Comparison of ENCODE assay signal across 27 cellular contexts in genomic region chr10:96093948-96094347, GRCh38.
"Had no signal": no experiment of that assay in that cellular context is flagged by ENCODE, and none has a peak within 500 bp of the region (broad histone marks: within the 10 kb centered on the region; RNA-seq: fewer than 3 reads in every experiment).

No MANE protein-coding gene starts in this region.

- ATAC-seq: left colon; left lung; lower lobe of right lung; naive thymus-derived CD8-positive, alpha-beta T cell; pancreas; right cardiac atrium; stimulated activated effector memory CD8-positive, alpha-beta T cell treated with anti-CD3 and anti-CD28 coated beads, Interleukin-12 subunit alpha, Interleukin-12 subunit beta, amount 100 ng/mL, for 72 hours had no signal

- H3K9me3 ChIP-seq: left lung, lower lobe of right lung, pancreas, prostate gland, sigmoid colon, suprapubic skin, thoracic aorta, tibial artery, uterus had no signal

- H3K36me3 ChIP-seq: left lung, lower lobe of right lung, pancreas, prostate gland, sigmoid colon, spleen, suprapubic skin, thoracic aorta, tibial artery, uterus had no signal

- H3K9me3 Mint-ChIP-seq: nephron; stimulated activated naive CD8-positive, alpha-beta T cell treated with anti-CD3 and anti-CD28 coated beads, Interleukin-15, Interleukin-2, amounts not matched to agents 100 ng/mL and 50 ng/mL, for 24 hours had no signal

- H3K4me3 ChIP-seq: left lung, lower lobe of right lung, pancreas, prostate gland, sigmoid colon, spleen, suprapubic skin, thoracic aorta, tibial artery, uterus had no signal

- DNase-seq: immature natural killer cell; kidney; left colon; left lung; lower lobe of right lung; mammary epithelial cell; mesenchymal stem cell; naive thymus-derived CD8-positive, alpha-beta T cell; nucleus accumbens; pancreas; posterior cingulate gyrus; retina; right cardiac atrium; sigmoid colon; small intestine; spleen; stimulated activated CD4-positive, alpha-beta T cell treated with anti-CD3 and anti-CD28 coated beads, Interleukin-4, amount 100 ng/mL, for 24 hours; stimulated activated naive CD4-positive, alpha-beta T cell; tibial artery; trophoblast cell; uterus had no signal

- H3K4me1 ChIP-seq: lower lobe of right lung, prostate gland, sigmoid colon, uterus had no signal

- H3K27ac ChIP-seq: left lung, lower lobe of right lung, pancreas, prostate gland, sigmoid colon, spleen, suprapubic skin, thoracic aorta, tibial artery, uterus had no signal

- H3K27ac Mint-ChIP-seq: immature natural killer cell; naive thymus-derived CD8-positive, alpha-beta T cell; nephron; stimulated activated effector memory CD8-positive, alpha-beta T cell treated with anti-CD3 and anti-CD28 coated beads, Interleukin-12 subunit alpha, Interleukin-12 subunit beta, amount 100 ng/mL, for 72 hours; stimulated activated naive CD8-positive, alpha-beta T cell treated with anti-CD3 and anti-CD28 coated beads, Interleukin-15, Interleukin-2, amounts not matched to agents 100 ng/mL and 50 ng/mL, for 24 hours had no signal
